In genomic region chr2:196160101-196160500, GRCh38 we compare ENCODE assay signal across 8 cellular contexts. TPM values are rescaled to one million over a fixed set of nuclear protein-coding genes. Genes with fewer than 3 reads are reported as not detected.
A peak's percentile ranks its signal among the peaks of the same experiment; 100 is the strongest.
DNase-seq lines count a peak whose midpoint lies in the region; ATAC-seq and TF ChIP-seq lines count a peak whose summit lies in the region.

No MANE protein-coding gene starts in this region.

- H2AFZ ChIP-seq in Karpas-422 (ENCODE audit: low read length) = no peak overlapping the region

- CTCF ChIA-PET in activated CD8-positive, alpha-beta memory T cell treated with anti-CD3 and anti-CD28 coated beads, Interleukin-2, amount 10 ng/mL, durations not matched to agents 7 days and 5 days (lab: Charles Lee) = interaction anchor here (0.6 to 1.8 kb wide), 4 partner anchors 9 to 116 kb away, joined by 3 to 5 read pairs (median 4); partner anchors contain the start of gene STK17B
- CTCF ChIA-PET in HEK293 (lab: Yijun Ruan, JAX) = interaction anchor here (0.8 to 1.1 kb wide), 2 partner anchors 82 to 116 kb away, joined by 4 read pairs; no protein-coding TSS in a partner anchor
- CTCF ChIA-PET in activated CD8-positive, alpha-beta T cell treated with anti-CD3 and anti-CD28 coated beads for 36 hours (lab: Charles Lee) = interaction anchor here (0.9 to 3.7 kb wide), 5 partner anchors 9 to 116 kb away, joined by 3 to 16 read pairs (median 3); no protein-coding TSS in a partner anchor

- H3K4me1 ChIP-seq in HEK293 (ENCODE audit: control insufficient read depth, insufficient read depth, low read length) (peaks cover 6% of the 10 kb centered on the region; the same call in 1 of the 2 replicates), Karpas-422 (ENCODE audit: low read length) (peaks cover 78% of the 10 kb centered on the region), heart left ventricle (peaks cover 0 to 74% (median 2%) of the 10 kb centered on the region in 12 donors), thyroid gland (no peaks in the 10 kb centered on the region)

- H3K9me3 Mint-ChIP-seq in activated CD8-positive, alpha-beta memory T cell treated with anti-CD3 and anti-CD28 coated beads, Interleukin-2, amount 10 ng/mL, durations not matched to agents 7 days and 5 days (ENCODE audit: low read depth) = no peaks in the 10 kb centered on the region
- no peaks in the 10 kb centered on the region for H3K9me3 Mint-ChIP-seq in activated CD8-positive, alpha-beta T cell treated with anti-CD3 and anti-CD28 coated beads for 36 hours

- no peaks in the 10 kb centered on the region for H3K9me3 ChIP-seq in HEK293 (ENCODE audit: control insufficient read depth, insufficient read depth, low read depth, low read length)
- no peaks in the 10 kb centered on the region for H3K9me3 ChIP-seq in Karpas-422 (ENCODE audit: low read length)
- no peaks in the 10 kb centered on the region for H3K9me3 ChIP-seq in heart left ventricle
- no peaks in the 10 kb centered on the region for H3K9me3 ChIP-seq in thyroid gland

- no peaks in the 10 kb centered on the region for H3K27me3 Mint-ChIP-seq in activated CD8-positive, alpha-beta memory T cell treated with anti-CD3 and anti-CD28 coated beads, Interleukin-2, amount 10 ng/mL, durations not matched to agents 7 days and 5 days
- H3K27me3 Mint-ChIP-seq in activated CD8-positive, alpha-beta T cell treated with anti-CD3 and anti-CD28 coated beads for 36 hours = no peaks in the 10 kb centered on the region

- H3K4me1 Mint-ChIP-seq in activated CD8-positive, alpha-beta memory T cell treated with anti-CD3 and anti-CD28 coated beads, Interleukin-2, amount 10 ng/mL, durations not matched to agents 7 days and 5 days = peaks cover 57% of the 10 kb centered on the region
- H3K4me1 Mint-ChIP-seq in activated CD8-positive, alpha-beta T cell treated with anti-CD3 and anti-CD28 coated beads for 36 hours (ENCODE audit: low read depth) = peaks cover 49% of the 10 kb centered on the region

- H3K27ac ChIP-seq in HEK293 (ENCODE audit: extremely low read depth, low read depth, low read length) (no peak overlapping the region), Karpas-422 (ENCODE audit: low read length) (peak overlapping the region; percentile 55), heart left ventricle (peak overlapping the region in 5 of 12 donors; percentile 5 to 88 (median 31)), thyroid gland (no peak overlapping the region)

- POLR2A ChIA-PET in HEK293 (lab: Yijun Ruan, JAX) = interaction anchor here (2.4 kb wide), 1 partner anchor 11 kb away, joined by 8 read pairs; the partner anchor contains the start of gene STK17B
- POLR2A ChIA-PET in activated CD8-positive, alpha-beta T cell treated with anti-CD3 and anti-CD28 coated beads for 36 hours (lab: Charles Lee) = interaction anchor here (0.6 to 9.8 kb wide), 14 partner anchors 8 to 598 kb away, joined by 3 to 145 read pairs (median 4); partner anchors contain the start of gene STK17B

- H3K36me3 ChIP-seq in HEK293 (ENCODE audit: control insufficient read depth in 2 of 2, insufficient read depth in 1 of 2, low read length in 2 of 2) (peaks cover 16 to 23% of the 10 kb centered on the region in 2 experiments), Karpas-422 (ENCODE audit: insufficient read depth, low read length) (peaks cover 94% of the 10 kb centered on the region), heart left ventricle (peaks cover 0 to 39% (median 26%) of the 10 kb centered on the region in 9 donors), thyroid gland (peaks cover 0 to 4% of the 10 kb centered on the region in 2 donors)

- H3K4me3 ChIP-seq in HEK293 (ENCODE audit: low read depth, low read length) (no peak overlapping the region), Karpas-422 (ENCODE audit: low read length) (no peak overlapping the region), heart left ventricle (peak overlapping the region in 1 of 12 donors; percentile 24), thyroid gland (replicated peaks in 1 of 3) (no peak overlapping the region)

- H3K9ac ChIP-seq in Karpas-422 (ENCODE audit: low read length) = no peak overlapping the region

- H3K4me3 Mint-ChIP-seq in activated CD8-positive, alpha-beta memory T cell treated with anti-CD3 and anti-CD28 coated beads, Interleukin-2, amount 10 ng/mL, durations not matched to agents 7 days and 5 days = peak overlapping the region; percentile 99
- peak overlapping the region; percentile 99 for H3K4me3 Mint-ChIP-seq in activated CD8-positive, alpha-beta T cell treated with anti-CD3 and anti-CD28 coated beads for 36 hours

- peaks cover 86% of the 10 kb centered on the region for H3K36me3 Mint-ChIP-seq in activated CD8-positive, alpha-beta memory T cell treated with anti-CD3 and anti-CD28 coated beads, Interleukin-2, amount 10 ng/mL, durations not matched to agents 7 days and 5 days
- peaks cover 86% of the 10 kb centered on the region for H3K36me3 Mint-ChIP-seq in activated CD8-positive, alpha-beta T cell treated with anti-CD3 and anti-CD28 coated beads for 36 hours (ENCODE audit: low read depth)

- WGBS in heart left ventricle, 4 donors = 49 to 66% (median 60%) methylated on average over 3 of the region's 3 CpGs
- 60 to 66% methylated on average over 3 of the region's 3 CpGs for WGBS in thyroid gland, 2 donors

- H3K9me2 ChIP-seq in Karpas-422 (replicated peaks; ENCODE audit: insufficient read depth, low read length) = no peaks in the 10 kb centered on the region

- no peak for TF ChIP-seq POLR2A in heart left ventricle (IDR thresholded peaks at IDR 0.05)
- peak in 1 of 2 donors; percentile 18 for TF ChIP-seq POLR2A in thyroid gland (IDR thresholded peaks at IDR 0.05)

- H3K27me3 ChIP-seq in Karpas-422 (ENCODE audit: low read length) = no peaks in the 10 kb centered on the region
- H3K27me3 ChIP-seq in heart left ventricle = no peaks in the 10 kb centered on the region
- no peaks in the 10 kb centered on the region for H3K27me3 ChIP-seq in thyroid gland

- H3K4me2 ChIP-seq in Karpas-422 (ENCODE audit: low read depth, low read length, poor library complexity, severe bottlenecking) = peak overlapping the region; percentile 4

- peak; percentile 48 for ATAC-seq in activated CD8-positive, alpha-beta memory T cell treated with anti-CD3 and anti-CD28 coated beads, Interleukin-2, amount 10 ng/mL, durations not matched to agents 7 days and 5 days
- peak; percentile 40 for ATAC-seq in activated CD8-positive, alpha-beta T cell treated with anti-CD3 and anti-CD28 coated beads for 36 hours
- peak; percentile 60 to 92 (median 86) for ATAC-seq in heart left ventricle

- peaks cover 95% of the 10 kb centered on the region for H3K79me2 ChIP-seq in Karpas-422 (ENCODE audit: low read length)

- peak; percentile 88 for DNase-seq in activated CD8-positive, alpha-beta memory T cell treated with anti-CD3 and anti-CD28 coated beads, Interleukin-2, amount 10 ng/mL, durations not matched to agents 7 days and 5 days
- DNase-seq in activated CD8-positive, alpha-beta memory T cell treated with anti-CD3 and anti-CD28 coated beads for 24 hours = no peak
- DNase-seq in Karpas-422 (no peak), heart left ventricle (peak in 2 of 5 donors; percentile 43 to 46), thyroid gland (no peak)
- peak; percentile 84 for DNase-seq in activated CD8-positive, alpha-beta T cell treated with anti-CD3 and anti-CD28 coated beads for 36 hours
- peak; percentile 45 for DNase-seq in stimulated activated naive CD4-positive, alpha-beta T cell treated with Interleukin-2 at 50 U/mL for 16 hours (lab: John Stamatoyannopoulos, UW)

- H3K27ac Mint-ChIP-seq in activated CD8-positive, alpha-beta memory T cell treated with anti-CD3 and anti-CD28 coated beads, Interleukin-2, amount 10 ng/mL, durations not matched to agents 7 days and 5 days = peak overlapping the region; percentile 88
- peak overlapping the region; percentile 83 for H3K27ac Mint-ChIP-seq in activated CD8-positive, alpha-beta T cell treated with anti-CD3 and anti-CD28 coated beads for 36 hours

- TF ChIP-seq CTCF in HEK293 (tag by site-specific recombination; IDR thresholded peaks at IDR 0.05) = no peak
- no peak for TF ChIP-seq CTCF in activated CD8-positive, alpha-beta T cell treated with anti-CD3 and anti-CD28 coated beads for 36 hours (IDR thresholded peaks at IDR 0.05)
- no peak for TF ChIP-seq CTCF in heart left ventricle (IDR thresholded peaks at IDR 0.05)
- TF ChIP-seq CTCF in thyroid gland (IDR thresholded peaks at IDR 0.05) = no peak

- peaks cover 27% of the 10 kb centered on the region; the same call in 1 of the 2 replicates for H4K20me1 ChIP-seq in Karpas-422 (ENCODE audit: insufficient read depth, low read depth, low read length)

- intact Hi-C loops in activated CD8-positive, alpha-beta T cell treated with anti-CD3 and anti-CD28 coated beads for 36 hours (cut with micrococcal nuclease) = loop anchor here (5.0 kb wide), 1 partner anchor 117 kb away; no protein-coding TSS in a partner anchor
- intact Hi-C loops in heart left ventricle (cut with DNase I) = no loop called here
- intact Hi-C loops in thyroid gland (cut with DNase I) = no loop called here

TF ChIP-seq in HEK293, 187 proteins besides CTCF, POLR2A, EP300 and RAD21 (continues in another document):
- TF ChIP-seq, protein P1, sequence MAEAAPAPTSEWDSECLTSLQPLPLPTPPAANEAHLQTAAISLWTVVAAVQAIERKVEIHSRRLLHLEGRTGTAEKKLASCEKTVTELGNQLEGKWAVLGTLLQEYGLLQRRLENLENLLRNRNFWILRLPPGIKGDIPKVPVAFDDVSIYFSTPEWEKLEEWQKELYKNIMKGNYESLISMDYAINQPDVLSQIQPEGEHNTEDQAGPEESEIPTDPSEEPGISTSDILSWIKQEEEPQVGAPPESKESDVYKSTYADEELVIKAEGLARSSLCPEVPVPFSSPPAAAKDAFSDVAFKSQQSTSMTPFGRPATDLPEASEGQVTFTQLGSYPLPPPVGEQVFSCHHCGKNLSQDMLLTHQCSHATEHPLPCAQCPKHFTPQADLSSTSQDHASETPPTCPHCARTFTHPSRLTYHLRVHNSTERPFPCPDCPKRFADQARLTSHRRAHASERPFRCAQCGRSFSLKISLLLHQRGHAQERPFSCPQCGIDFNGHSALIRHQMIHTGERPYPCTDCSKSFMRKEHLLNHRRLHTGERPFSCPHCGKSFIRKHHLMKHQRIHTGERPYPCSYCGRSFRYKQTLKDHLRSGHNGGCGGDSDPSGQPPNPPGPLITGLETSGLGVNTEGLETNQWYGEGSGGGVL (tag by site-specific recombination; IDR thresholded peaks at IDR 0.05) = no peak

RNA-seq across cellular contexts. Expression of gene STK17B, which starts 11.3 kb away (rescaled TPM):
- total RNA-seq in activated CD8-positive, alpha-beta memory T cell treated with anti-CD3 and anti-CD28 coated beads, Interleukin-2, amount 10 ng/mL, durations not matched to agents 7 days and 5 days = 100 to 1,000 TPM; 389 to 511 TPM
- total RNA-seq in Karpas-422 (2014; rRNA removed; shearing (Covaris generic); ENCODE audit: low replicate concordance) = 224 and 353 TPM in 2 replicates
- total RNA-seq in activated CD8-positive, alpha-beta T cell treated with anti-CD3 and anti-CD28 coated beads for 36 hours = 100 to 1,000 TPM; 237 to 250 TPM
- total RNA-seq in heart left ventricle (10 to 100 TPM in 2 of 9 donors, 1 to 10 TPM in 7; 3.3 to 24.4 (median 5.3) TPM), thyroid gland (10 to 100 TPM; 19.4 to 86.9 (median 33.9) TPM)
- 1 to 10 TPM; 1.4 to 2.6 TPM for polyA plus RNA-seq in heart left ventricle

Comparison
In these comparisons a context has a peak if more than half of its experiments do, and no peak if none do; other contexts are left out.
1. DNase-seq: peak in activated CD8-positive, alpha-beta memory T cell treated with anti-CD3 and anti-CD28 coated beads, Interleukin-2, amount 10 ng/mL, durations not matched to agents 7 days and 5 days (single experiment), activated CD8-positive, alpha-beta T cell treated with anti-CD3 and anti-CD28 coated beads for 36 hours (single experiment) and stimulated activated naive CD4-positive, alpha-beta T cell treated with Interleukin-2 at 50 U/mL for 16 hours (single experiment); none in activated CD8-positive, alpha-beta memory T cell treated with anti-CD3 and anti-CD28 coated beads for 24 hours (single experiment), Karpas-422 (single experiment) and thyroid gland (0 of 2).
2. Peak in every context shown above with its lines, with median percentiles within 50 percentile points of each other: ATAC-seq.